In genomic region chr4:139734201-139734874, GRCh38 we compare ENCODE assay signal across 8 cellular contexts.
DNase-seq lines count a peak whose midpoint lies in the region; ATAC-seq and TF ChIP-seq lines count a peak whose summit lies in the region.

No MANE protein-coding gene starts in this region.

- H3K36me3 Mint-ChIP-seq in stimulated activated naive CD8-positive, alpha-beta T cell treated with anti-CD3 and anti-CD28 coated beads, Interleukin-15, Interleukin-2, amounts not matched to agents 100 ng/mL and 50 ng/mL, for 24 hours (ENCODE audit: low read depth): no peaks in the 10 kb centered on the region
- H3K36me3 Mint-ChIP-seq in activated naive CD8-positive, alpha-beta T cell treated with anti-CD3 and anti-CD28 coated beads, Interleukin-2, amount 50 U/mL, for 24 hours (ENCODE audit: low read depth): no peaks in the 10 kb centered on the region

- intact Hi-C loops in sigmoid colon (cut with DNase I): loop anchor here (1.0 to 10.0 kb wide), 5 partner anchors 270 to 625 kb away; no protein-coding TSS in a partner anchor

- H3K4me1 Mint-ChIP-seq in stimulated activated naive CD8-positive, alpha-beta T cell treated with anti-CD3 and anti-CD28 coated beads, Interleukin-15, Interleukin-2, amounts not matched to agents 100 ng/mL and 50 ng/mL, for 24 hours (ENCODE audit: low read depth): peaks cover 23% of the 10 kb centered on the region
- H3K4me1 Mint-ChIP-seq in activated naive CD8-positive, alpha-beta T cell treated with anti-CD3 and anti-CD28 coated beads, Interleukin-2, amount 50 U/mL, for 24 hours: peaks cover 27% of the 10 kb centered on the region

- H3K9me3 Mint-ChIP-seq in stimulated activated naive CD8-positive, alpha-beta T cell treated with anti-CD3 and anti-CD28 coated beads, Interleukin-15, Interleukin-2, amounts not matched to agents 100 ng/mL and 50 ng/mL, for 24 hours: no peaks in the 10 kb centered on the region
- no peaks in the 10 kb centered on the region for H3K9me3 Mint-ChIP-seq in activated naive CD8-positive, alpha-beta T cell treated with anti-CD3 and anti-CD28 coated beads, Interleukin-2, amount 50 U/mL, for 24 hours

- peak overlapping the region; percentile 69 for H3K4me3 Mint-ChIP-seq in stimulated activated naive CD8-positive, alpha-beta T cell treated with anti-CD3 and anti-CD28 coated beads, Interleukin-15, Interleukin-2, amounts not matched to agents 100 ng/mL and 50 ng/mL, for 24 hours
- peak overlapping the region; percentile 64 for H3K4me3 Mint-ChIP-seq in activated naive CD8-positive, alpha-beta T cell treated with anti-CD3 and anti-CD28 coated beads, Interleukin-2, amount 50 U/mL, for 24 hours

- no peak for TF ChIP-seq EP300 in sigmoid colon (IDR thresholded peaks at IDR 0.05)

- H3K27ac ChIP-seq in right atrium auricular region (peak overlapping the region; percentile 82 to 87), sigmoid colon (peak overlapping the region; percentile 81 to 90 (median 88))

- H3K27me3 ChIP-seq in right atrium auricular region: no peaks in the 10 kb centered on the region
- H3K27me3 ChIP-seq in sigmoid colon: no peaks in the 10 kb centered on the region

- no peaks in the 10 kb centered on the region for H3K9me3 ChIP-seq in right atrium auricular region
- no peaks in the 10 kb centered on the region for H3K9me3 ChIP-seq in sigmoid colon

- H3K36me3 ChIP-seq in right atrium auricular region (no peaks in the 10 kb centered on the region), sigmoid colon (no peaks in the 10 kb centered on the region)

- peak overlapping the region; percentile 36 to 54 for H3K4me3 ChIP-seq in right atrium auricular region
- H3K4me3 ChIP-seq in sigmoid colon: peak overlapping the region; percentile 23 to 58 (median 52)

- H3K27me3 Mint-ChIP-seq in stimulated activated naive CD8-positive, alpha-beta T cell treated with anti-CD3 and anti-CD28 coated beads, Interleukin-15, Interleukin-2, amounts not matched to agents 100 ng/mL and 50 ng/mL, for 24 hours: peaks cover 37% of the 10 kb centered on the region
- peaks cover 36% of the 10 kb centered on the region for H3K27me3 Mint-ChIP-seq in activated naive CD8-positive, alpha-beta T cell treated with anti-CD3 and anti-CD28 coated beads, Interleukin-2, amount 50 U/mL, for 24 hours

- no peak for TF ChIP-seq POLR2A in sigmoid colon (IDR thresholded peaks at IDR 0.05)

- no peak for ATAC-seq in stimulated activated naive CD8-positive, alpha-beta T cell treated with anti-CD3 and anti-CD28 coated beads, Interleukin-15, Interleukin-2, amounts not matched to agents 100 U/mL and 50 U/mL, for 24 hours
- ATAC-seq in activated naive CD8-positive, alpha-beta T cell treated with anti-CD3 and anti-CD28 coated beads, Interleukin-2, amount 50 U/mL, for 24 hours: no peak
- no peak for ATAC-seq in GM18867 (IDR thresholded peaks at IDR 0.05; ENCODE audit: unreplicated experiment)
- no peak for ATAC-seq in HG03521 (IDR thresholded peaks at IDR 0.05; ENCODE audit: unreplicated experiment)

- DNase-seq in stimulated activated naive CD8-positive, alpha-beta T cell treated with anti-CD3 and anti-CD28 coated beads, Interleukin-15, Interleukin-2, amounts not matched to agents 100 U/mL and 50 U/mL, for 24 hours: no peak
- no peak for DNase-seq in activated naive CD8-positive, alpha-beta T cell treated with anti-CD3 and anti-CD28 coated beads, Interleukin-2, amount 50 U/mL, for 24 hours
- DNase-seq in right atrium auricular region (ENCODE audit: low spot score) (peak; percentile 76), sigmoid colon (peak; percentile 79), activated gamma-delta T cell treated with Interleukin-2 at 50 U/mL for 16 hours (no peak)

- TF ChIP-seq CTCF in right atrium auricular region (IDR thresholded peaks at IDR 0.05) (no peak), sigmoid colon (IDR thresholded peaks at IDR 0.05) (no peak)

- H3K4me1 ChIP-seq in right atrium auricular region (peaks cover 0 to 39% of the 10 kb centered on the region in 2 donors), sigmoid colon (peaks cover 0 to 30% (median 21%) of the 10 kb centered on the region in 4 donors)

- no peak overlapping the region for H3K27ac Mint-ChIP-seq in stimulated activated naive CD8-positive, alpha-beta T cell treated with anti-CD3 and anti-CD28 coated beads, Interleukin-15, Interleukin-2, amounts not matched to agents 100 ng/mL and 50 ng/mL, for 24 hours
- H3K27ac Mint-ChIP-seq in activated naive CD8-positive, alpha-beta T cell treated with anti-CD3 and anti-CD28 coated beads, Interleukin-2, amount 50 U/mL, for 24 hours: no peak overlapping the region

- 20 to 26% methylated on average over 14 of the region's 14 CpGs for WGBS in sigmoid colon, 2 donors

Comparison
In these comparisons a context has a peak if more than half of its experiments do, and no peak if none do; other contexts are left out.
1. DNase-seq: peak in right atrium auricular region (single experiment) and sigmoid colon (single experiment); none in stimulated activated naive CD8-positive, alpha-beta T cell treated with anti-CD3 and anti-CD28 coated beads, Interleukin-15, Interleukin-2, amounts not matched to agents 100 U/mL and 50 U/mL, for 24 hours (single experiment), activated naive CD8-positive, alpha-beta T cell treated with anti-CD3 and anti-CD28 coated beads, Interleukin-2, amount 50 U/mL, for 24 hours (single experiment) and activated gamma-delta T cell treated with Interleukin-2 at 50 U/mL for 16 hours (single experiment).